In genomic region chr3:187085021-187085666, GRCh38 we compare ENCODE assay signal across 1 cellular context.
TF ChIP-seq lines count a peak whose summit lies in the region.

No MANE protein-coding gene starts in this region.

TF ChIP-seq in HepG2, 621 proteins besides CTCF, POLR2A, EP300 and RAD21 (continued from another document):
- TF ChIP-seq DMTF1 (CRISPR knock-in tag; IDR thresholded peaks at IDR 0.05) = no peak
- no peak for TF ChIP-seq KDM5A (IDR thresholded peaks at IDR 0.05; ENCODE audit: borderline replicate concordance, low read length)
- TF ChIP-seq FOXP4 (CRISPR knock-in tag; IDR thresholded peaks at IDR 0.05) = no peak
- no peak for TF ChIP-seq ZFP37 (CRISPR knock-in tag; IDR thresholded peaks at IDR 0.05; ENCODE audit: borderline replicate concordance)
- TF ChIP-seq ATF7-NPFF (CRISPR knock-in tag; IDR thresholded peaks at IDR 0.05; ENCODE audit: low read depth) = no peak
- TF ChIP-seq ZNF652 (CRISPR knock-in tag; IDR thresholded peaks at IDR 0.05; ENCODE audit: borderline replicate concordance, low read depth) = no peak
- no peak for TF ChIP-seq ZNF549 (CRISPR knock-in tag; IDR thresholded peaks at IDR 0.05)
- no peak for TF ChIP-seq KDM4B (CRISPR knock-in tag; IDR thresholded peaks at IDR 0.05)
- TF ChIP-seq GTF2F1 (IDR thresholded peaks at IDR 0.05; ENCODE audit: low read length) = no peak
- no peak for TF ChIP-seq EHMT2 (IDR thresholded peaks at IDR 0.05; ENCODE audit: borderline replicate concordance, low read depth, low read length)
- no peak for TF ChIP-seq AHDC1 (CRISPR knock-in tag; IDR thresholded peaks at IDR 0.05; ENCODE audit: borderline replicate concordance)
- no peak for TF ChIP-seq ELF4 (CRISPR knock-in tag; IDR thresholded peaks at IDR 0.05; ENCODE audit: borderline replicate concordance)
- TF ChIP-seq SP1 (IDR thresholded peaks at IDR 0.05) = no peak
- TF ChIP-seq SP1 (CRISPR knock-in tag; IDR thresholded peaks at IDR 0.05) = no peak
- no peak for TF ChIP-seq ZNF687 (CRISPR knock-in tag; IDR thresholded peaks at IDR 0.05)
